8 cellular contexts compared by ENCODE assay signal in genomic region chr10:1109795-1110673, GRCh38. TPM values are rescaled to one million over a fixed set of nuclear protein-coding genes. Genes with fewer than 3 reads are reported as not detected.
DNase-seq lines count a peak whose midpoint lies in the region; ATAC-seq and TF ChIP-seq lines count a peak whose summit lies in the region.

No MANE protein-coding gene starts in this region.

- no peaks in the 10 kb centered on the region for H3K9me3 Mint-ChIP-seq in T-helper 1 cell treated with Interleukin-12 subunit alpha and Interleukin-12 subunit beta and Interleukin-4 antibody, amounts not matched to agents 30 μg/mL and 1 μg/mL, for 36 hours

- H3K4me1 Mint-ChIP-seq in T-helper 1 cell treated with Interleukin-12 subunit alpha and Interleukin-12 subunit beta and Interleukin-4 antibody, amounts not matched to agents 30 μg/mL and 1 μg/mL, for 36 hours (ENCODE audit: low read depth), result peaks cover 35% of the 10 kb centered on the region

- intact Hi-C loops in adrenal gland (cut with DNase I), result no loop called here

- no peaks in the 10 kb centered on the region for H3K27me3 ChIP-seq in adrenal gland
- no peaks in the 10 kb centered on the region for H3K27me3 ChIP-seq in iPS DF 6.9 (ENCODE audit: control insufficient read depth, insufficient read depth, low read length)

- peak overlapping the region in 2 of 5 donors; percentile 7 to 27 for H3K27ac ChIP-seq in adrenal gland
- no peak overlapping the region for H3K27ac ChIP-seq in iPS DF 6.9 (ENCODE audit: low read length)

- WGBS in adrenal gland, 4 donors, result 79 to 84% (median 82%) methylated on average over 31 to 32 of the region's 32 CpGs
- no CpG with 5 or more reads among the region's 32 CpGs for WGBS in iPS DF 6.9 (ENCODE audit: insufficient coverage, insufficient read length)

- H3K36me3 Mint-ChIP-seq in T-helper 1 cell treated with Interleukin-12 subunit alpha and Interleukin-12 subunit beta and Interleukin-4 antibody, amounts not matched to agents 30 μg/mL and 1 μg/mL, for 36 hours (ENCODE audit: low read depth), result peaks cover 58% of the 10 kb centered on the region

- TF ChIP-seq CTCF in adrenal gland (IDR thresholded peaks at IDR 0.05), result peak in 5 of 6 experiments; percentile 29 to 62 (median 46)

- H3K4me1 ChIP-seq in adrenal gland (replicated peaks in 1 of 2) (no peaks in the 10 kb centered on the region), iPS DF 6.9 (ENCODE audit: control insufficient read depth, insufficient read depth, low read length) (0 out of 2 replicates have a peak, but pooled peaks cover 2% of the 10 kb centered on the region)

- H3K36me3 ChIP-seq in adrenal gland (replicated peaks in 1 of 2) (peaks cover 0 to 58% of the 10 kb centered on the region in 2 donors), iPS DF 6.9 (ENCODE audit: control insufficient read depth, insufficient read depth, low read length) (peaks cover under 1% of the 10 kb centered on the region; the same call in 1 of the 2 replicates)

- peak; percentile 62 for ATAC-seq in GM19467 (IDR thresholded peaks at IDR 0.05; ENCODE audit: unreplicated experiment)

- H3K27ac Mint-ChIP-seq in T-helper 1 cell treated with Interleukin-12 subunit alpha and Interleukin-12 subunit beta and Interleukin-4 antibody, amounts not matched to agents 30 μg/mL and 1 μg/mL, for 36 hours, result peak overlapping the region; percentile 81

- H3K9me3 ChIP-seq in adrenal gland (replicated peaks in 1 of 3) (no peaks in the 10 kb centered on the region), iPS DF 6.9 (ENCODE audit: control insufficient read depth, insufficient read depth, low read length) (no peaks in the 10 kb centered on the region)

- no peak for TF ChIP-seq POLR2A in adrenal gland (IDR thresholded peaks at IDR 0.05)

- H3K4me3 Mint-ChIP-seq in T-helper 1 cell treated with Interleukin-12 subunit alpha and Interleukin-12 subunit beta and Interleukin-4 antibody, amounts not matched to agents 30 μg/mL and 1 μg/mL, for 36 hours, result peak overlapping the region; percentile 52

- DNase-seq in DMS53 treated with DMSO at 0.1 percent for 48 hours (lab: John Stamatoyannopoulos, UW; ENCODE audit: unreplicated experiment) (peak; percentile 75), HT1080 (ENCODE audit: low read depth) (peak; percentile 89), adrenal gland (peak; percentile 38 to 86 (median 62)), iPS DF 6.9 (ENCODE audit: low read depth, low spot score) (peak; percentile 64), DMS79 treated with DMSO at 0.1 percent for 48 hours (lab: John Stamatoyannopoulos, UW) (no peak)
- peak; percentile 48 to 58 for DNase-seq in stimulated activated CD4-positive, alpha-beta T cell treated with anti-CD3 and anti-CD28 coated beads, Interleukin-15, amount 100 ng/mL, for 1 hour (ENCODE audit: low read depth in 1 of 2, low spot score in 1 of 2)

- H3K27me3 Mint-ChIP-seq in T-helper 1 cell treated with Interleukin-12 subunit alpha and Interleukin-12 subunit beta and Interleukin-4 antibody, amounts not matched to agents 30 μg/mL and 1 μg/mL, for 36 hours (ENCODE audit: low read depth), result no peaks in the 10 kb centered on the region

- H3K4me3 ChIP-seq in adrenal gland (no peak overlapping the region), iPS DF 6.9 (ENCODE audit: low read length) (no peak overlapping the region)

RNA-seq across cellular contexts. Expression of gene WDR37, which starts 53.8 kb away (rescaled TPM):
- total RNA-seq in HT1080 (2014; rRNA removed; shearing (Covaris generic)), result 15.4 TPM in 2 replicates
- 11.5 and 13.9 TPM in 2 replicates for polyA plus RNA-seq in HT1080 (2015; cell fraction: cytosol; rRNA removed)
- 25.0 and 28.9 TPM in 2 replicates for polyA plus RNA-seq in HT1080 (2015; cell fraction: nucleus; rRNA removed)
- total RNA-seq in adrenal gland, result 10 to 100 TPM; 20.6 to 32.7 (median 25.3) TPM
- polyA plus RNA-seq in adrenal gland, result 10 to 100 TPM; 15.8 to 23.6 (median 18.4) TPM
